ENCODE assay signal across 14 cellular contexts in genomic region chr1:182259963-182260362, GRCh38.
DNase-seq lines count a peak whose midpoint lies in the region; ATAC-seq and TF ChIP-seq lines count a peak whose summit lies in the region.
"Had no signal": no experiment of that assay in that cellular context is flagged by ENCODE, and none has a peak within 500 bp of the region (broad histone marks: within the 10 kb centered on the region; RNA-seq: fewer than 3 reads in every experiment).

No MANE protein-coding gene starts in this region.

- no peaks in the 10 kb centered on the region for H3K79me2 ChIP-seq in MM.1S (ENCODE audit: low read length)

- peak overlapping the region; percentile 31; the same call in 1 of the 2 replicates for H2AFZ ChIP-seq in MM.1S (ENCODE audit: low read length)

- H3K36me3 ChIP-seq in MM.1S (replicated peaks; ENCODE audit: insufficient read depth, low read length) (no peaks in the 10 kb centered on the region), spleen (no peaks in the 10 kb centered on the region), ascending aorta (no peaks in the 10 kb centered on the region)
- H3K36me3 ChIP-seq: heart left ventricle, tibial nerve had no signal

- H3K9me3 ChIP-seq in MM.1S (replicated peaks; ENCODE audit: insufficient read depth, low read length) (no peaks in the 10 kb centered on the region), spleen (no peaks in the 10 kb centered on the region), ascending aorta (no peaks in the 10 kb centered on the region)
- H3K9me3 ChIP-seq: heart left ventricle, tibial nerve had no signal

- no peak overlapping the region for H3K4me3 Mint-ChIP-seq in activated CD8-positive, alpha-beta memory T cell treated with anti-CD3 and anti-CD28 coated beads, Interleukin-2, amount 10 ng/mL, durations not matched to agents 7 days and 5 days
- H3K4me3 Mint-ChIP-seq: nephron had no signal

- TF ChIP-seq CTCF in MM.1S (IDR thresholded peaks at IDR 0.05; ENCODE audit: low read length) (no peak), spleen (IDR thresholded peaks at IDR 0.05 in 8 of 11, conservative IDR thresholded peaks at IDR 0.05 in 3 of 11) (no peak), ascending aorta (IDR thresholded peaks at IDR 0.05) (no peak)

- ATAC-seq in activated CD8-positive, alpha-beta memory T cell treated with anti-CD3 and anti-CD28 coated beads, Interleukin-2, amount 10 ng/mL, durations not matched to agents 7 days and 5 days = no peak
- ATAC-seq in activated naive CD4-positive, alpha-beta T cell treated with anti-CD3 and anti-CD28 coated beads, Interleukin-2, amount 50 U/mL, for 72 hours = no peak

- peaks cover 16% of the 10 kb centered on the region for H3F3A ChIP-seq in MM.1S (ENCODE audit: insufficient read depth, low read length)

- peaks cover 5% of the 10 kb centered on the region for H3K36me3 Mint-ChIP-seq in activated CD8-positive, alpha-beta memory T cell treated with anti-CD3 and anti-CD28 coated beads, Interleukin-2, amount 10 ng/mL, durations not matched to agents 7 days and 5 days
- H3K36me3 Mint-ChIP-seq in activated naive CD4-positive, alpha-beta T cell treated with anti-CD3 and anti-CD28 coated beads, Interleukin-2, amount 50 U/mL, for 72 hours = peaks cover 4 to 10% of the 10 kb centered on the region in 2 donors

- H3K27ac ChIP-seq in MM.1S (ENCODE audit: low read length) = peak overlapping the region; percentile 53; the same call in 1 of the 2 replicates
- H3K27ac ChIP-seq in spleen = peak overlapping the region in 7 of 8 donors; percentile 67 to 91 (median 84)
- H3K27ac ChIP-seq in ascending aorta = peak overlapping the region in 1 of 2 donors; percentile 20
- H3K27ac ChIP-seq: epithelial cell of prostate had no signal

- no peaks in the 10 kb centered on the region for H3K9me3 Mint-ChIP-seq in activated CD8-positive, alpha-beta memory T cell treated with anti-CD3 and anti-CD28 coated beads, Interleukin-2, amount 10 ng/mL, durations not matched to agents 7 days and 5 days (ENCODE audit: low read depth)
- peaks cover 3 to 14% of the 10 kb centered on the region in 2 donors for H3K9me3 Mint-ChIP-seq in activated naive CD4-positive, alpha-beta T cell treated with anti-CD3 and anti-CD28 coated beads, Interleukin-2, amount 50 U/mL, for 72 hours
- H3K9me3 Mint-ChIP-seq: nephron had no signal

- H3K4me1 Mint-ChIP-seq in activated CD8-positive, alpha-beta memory T cell treated with anti-CD3 and anti-CD28 coated beads, Interleukin-2, amount 10 ng/mL, durations not matched to agents 7 days and 5 days = peaks cover 34% of the 10 kb centered on the region
- H3K4me1 Mint-ChIP-seq: nephron had no signal

- no peaks in the 10 kb centered on the region for H3K27me3 Mint-ChIP-seq in activated CD8-positive, alpha-beta memory T cell treated with anti-CD3 and anti-CD28 coated beads, Interleukin-2, amount 10 ng/mL, durations not matched to agents 7 days and 5 days

- peak overlapping the region; percentile 93 for H3K27ac Mint-ChIP-seq in activated CD8-positive, alpha-beta memory T cell treated with anti-CD3 and anti-CD28 coated beads, Interleukin-2, amount 10 ng/mL, durations not matched to agents 7 days and 5 days
- peak overlapping the region; percentile 84 to 95 for H3K27ac Mint-ChIP-seq in activated naive CD4-positive, alpha-beta T cell treated with anti-CD3 and anti-CD28 coated beads, Interleukin-2, amount 50 U/mL, for 72 hours
- H3K27ac Mint-ChIP-seq: nephron had no signal

- H3K4me1 ChIP-seq in MM.1S (ENCODE audit: low read length) (peaks cover 28% of the 10 kb centered on the region), spleen (peaks cover 5 to 35% (median 23%) of the 10 kb centered on the region in 6 donors), ascending aorta (no peaks in the 10 kb centered on the region)

- intact Hi-C loops in spleen (cut with DNase I; ENCODE audit: low total_unique reads) (no loop called here), ascending aorta (cut with DNase I) (no loop called here)

- no peak overlapping the region for H3K9ac ChIP-seq in MM.1S (ENCODE audit: low read length)

- H3K9me2 ChIP-seq in MM.1S (replicated peaks; ENCODE audit: insufficient read depth, low read length) = no peaks in the 10 kb centered on the region

- H3K4me3 ChIP-seq in MM.1S (ENCODE audit: low read length) (no peak overlapping the region), spleen (peak overlapping the region in 1 of 8 donors; percentile 15), ascending aorta (no peak overlapping the region)
- H3K4me3 ChIP-seq: heart left ventricle, tibial nerve had no signal

- TF ChIP-seq POLR2A in spleen (IDR thresholded peaks at IDR 0.05) = no peak

- no peaks in the 10 kb centered on the region for H4K20me1 ChIP-seq in MM.1S (ENCODE audit: insufficient read depth, low read length)

- 17 to 34% (median 23%) methylated on average over 2 of the region's 2 CpGs for WGBS in spleen, 5 donors

- no peak for DNase-seq in activated CD8-positive, alpha-beta memory T cell treated with anti-CD3 and anti-CD28 coated beads, Interleukin-2, amount 10 ng/mL, durations not matched to agents 7 days and 5 days
- no peak for DNase-seq in activated CD8-positive, alpha-beta memory T cell treated with anti-CD3 and anti-CD28 coated beads, Interleukin-2, amount 50 U/mL, for 4 hours
- DNase-seq in MM.1S (peak; percentile 26), spleen (no peak), NCI-H146 treated with DMSO at 0.1 percent for 48 hours (lab: John Stamatoyannopoulos, UW; ENCODE audit: unreplicated experiment) (no peak), NCI-H748 treated with DMSO at 0.1 percent for 48 hours (lab: John Stamatoyannopoulos, UW) (no peak), ascending aorta (ENCODE audit: low spot score in 2 of 2) (no peak)
- no peak for DNase-seq in activated naive CD4-positive, alpha-beta T cell treated with anti-CD3 and anti-CD28 coated beads, Interleukin-2, amount 50 U/mL, for 72 hours (ENCODE audit: low spot score in 2 of 2)
- DNase-seq: DMS53, IMR-90 had no signal

- H3K4me2 ChIP-seq in MM.1S (ENCODE audit: low read depth, low read length) = peak overlapping the region; percentile 11; the same call in 1 of the 2 replicates

- H3K27me3 ChIP-seq in MM.1S (replicated peaks; ENCODE audit: insufficient read depth, low read length) = no peaks in the 10 kb centered on the region
- H3K27me3 ChIP-seq in spleen (replicated peaks in 1 of 7) = no peaks in the 10 kb centered on the region
- H3K27me3 ChIP-seq in ascending aorta = no peaks in the 10 kb centered on the region
- H3K27me3 ChIP-seq: heart left ventricle, tibial nerve had no signal

- CTCF ChIA-PET in activated CD8-positive, alpha-beta memory T cell treated with anti-CD3 and anti-CD28 coated beads, Interleukin-2, amount 10 ng/mL, durations not matched to agents 7 days and 5 days (lab: Charles Lee) = interaction anchor here (1.2 to 1.4 kb wide), 2 partner anchors 11 to 117 kb away, joined by 4 to 7 read pairs; no protein-coding TSS in a partner anchor
